10 cellular contexts compared by ENCODE assay signal in genomic region chr13:32902898-32903297, GRCh38.
DNase-seq lines count a peak whose midpoint lies in the region; ATAC-seq and TF ChIP-seq lines count a peak whose summit lies in the region.
"Had no signal": no experiment of that assay in that cellular context is flagged by ENCODE, and none has a peak within 500 bp of the region (broad histone marks: within the 10 kb centered on the region; RNA-seq: fewer than 3 reads in every experiment).

No MANE protein-coding gene starts in this region.

- H3K9me3 Mint-ChIP-seq in activated T-helper 17 cell treated with anti-CD3 and anti-CD28 coated beads, Interleukin-2, amount 50 U/mL, for 72 hours = no peaks in the 10 kb centered on the region

- no peak for TF ChIP-seq POLR2A in gastrocnemius medialis (IDR thresholded peaks at IDR 0.05)

- no peak overlapping the region for H3K4me3 ChIP-seq in cardiac fibroblast (replicated peaks in 1 of 2; ENCODE audit: low read depth in 2 of 2, low read length in 2 of 2)
- peak overlapping the region in 1 of 4 donors; percentile 6 for H3K4me3 ChIP-seq in gastrocnemius medialis

- TF ChIP-seq CTCF in cardiac fibroblast (IDR thresholded peaks at IDR 0.05; ENCODE audit: low read depth, low read length) = no peak
- TF ChIP-seq CTCF in gastrocnemius medialis (IDR thresholded peaks at IDR 0.05 in 4 of 5, conservative IDR thresholded peaks at IDR 0.05 in 1 of 5) = no peak

- H3K36me3 ChIP-seq in gastrocnemius medialis = no peaks in the 10 kb centered on the region

- H3K9me3 ChIP-seq in gastrocnemius medialis = no peaks in the 10 kb centered on the region
- H3K9me3 ChIP-seq: SK-N-SH had no signal

- DNase-seq in ELF-1 (ENCODE audit: low read depth, low spot score) (peak; percentile 70), cardiac fibroblast (ENCODE audit: low read depth in 2 of 2) (peak; percentile 59 to 60), iris pigment epithelial cell (ENCODE audit: low read depth) (peak; percentile 53), gastrocnemius medialis (peak; percentile 31 to 68), NCI-H1436 (lab: John Stamatoyannopoulos, UW) (no peak)
- no peak for DNase-seq in stimulated activated CD4-positive, alpha-beta T cell treated with anti-CD3 and anti-CD28 coated beads, Interleukin-4, amount 100 ng/mL, for 24 hours
- DNase-seq: cerebellar nuclear complex, SK-N-SH had no signal

- peak overlapping the region; percentile 33 to 66 (median 45) for H3K27ac ChIP-seq in gastrocnemius medialis

- H3K4me1 Mint-ChIP-seq in activated T-helper 17 cell treated with anti-CD3 and anti-CD28 coated beads, Interleukin-2, amount 50 U/mL, for 72 hours = peaks cover 10% of the 10 kb centered on the region

- no peaks in the 10 kb centered on the region for H3K27me3 ChIP-seq in gastrocnemius medialis

- peak; percentile 40 to 65 for ATAC-seq in gastrocnemius medialis
- ATAC-seq in activated T-helper 17 cell treated with anti-CD3 and anti-CD28 coated beads, Interleukin-2, amount 50 U/mL, for 72 hours (replicated peaks) = no peak
- ATAC-seq in GM19452 (IDR thresholded peaks at IDR 0.05; ENCODE audit: unreplicated experiment) = no peak

- H3K4me1 ChIP-seq in gastrocnemius medialis = no peaks in the 10 kb centered on the region

- H3K4me3 Mint-ChIP-seq in activated T-helper 17 cell treated with anti-CD3 and anti-CD28 coated beads, Interleukin-2, amount 50 U/mL, for 72 hours = no peak overlapping the region

- in situ Hi-C loops in gastrocnemius medialis (cut with MboI; ENCODE audit: low sequenced_read_pairs in 4 of 4) = no loop called here

- H3K36me3 Mint-ChIP-seq in activated T-helper 17 cell treated with anti-CD3 and anti-CD28 coated beads, Interleukin-2, amount 50 U/mL, for 72 hours (ENCODE audit: low read depth) = no peaks in the 10 kb centered on the region

- H3K27me3 Mint-ChIP-seq in activated T-helper 17 cell treated with anti-CD3 and anti-CD28 coated beads, Interleukin-2, amount 50 U/mL, for 72 hours = peaks cover 11% of the 10 kb centered on the region

- intact Hi-C loops in gastrocnemius medialis (cut with DNase I; ENCODE audit: low total_unique reads) = no loop called here

- H3K27ac Mint-ChIP-seq in activated T-helper 17 cell treated with anti-CD3 and anti-CD28 coated beads, Interleukin-2, amount 50 U/mL, for 72 hours = no peak overlapping the region

Comparison
In these comparisons a context has a peak if more than half of its experiments do, and no peak if none do; other contexts are left out.
1. DNase-seq: peak in ELF-1 (single experiment), cardiac fibroblast (2 of 2), iris pigment epithelial cell (single experiment) and gastrocnemius medialis (2 of 2); none in stimulated activated CD4-positive, alpha-beta T cell treated with anti-CD3 and anti-CD28 coated beads, Interleukin-4, amount 100 ng/mL, for 24 hours (single experiment) and NCI-H1436 (single experiment).
2. ATAC-seq: peak in gastrocnemius medialis (2 of 2); none in activated T-helper 17 cell treated with anti-CD3 and anti-CD28 coated beads, Interleukin-2, amount 50 U/mL, for 72 hours (single experiment) and GM19452 (single experiment).